In genomic region chr15:70266412-70267089, GRCh38 we compare ENCODE assay signal across 11 cellular contexts.
A peak's percentile ranks its signal among the peaks of the same experiment; 100 is the strongest.
DNase-seq lines count a peak whose midpoint lies in the region; ATAC-seq, FAIRE-seq and TF ChIP-seq lines count a peak whose summit lies in the region.
"Had no signal": no experiment of that assay in that cellular context is flagged by ENCODE, and none has a peak within 500 bp of the region (broad histone marks: within the 10 kb centered on the region; RNA-seq: fewer than 3 reads in every experiment).

No MANE protein-coding gene starts in this region.

- peaks cover 3% of the 10 kb centered on the region; the same call in 1 of the 2 replicates for H4K20me1 ChIP-seq in HepG2 (ENCODE audit: insufficient read depth, low read length)
- peaks cover 6% of the 10 kb centered on the region; the same call in 1 of the 2 replicates for H4K20me1 ChIP-seq in K562 (replicated peaks; ENCODE audit: control insufficient read depth, insufficient read depth, low read length)

- H3K4me3 ChIP-seq in right lobe of liver (no peak overlapping the region), HepG2 (replicated peaks in 1 of 3; ENCODE audit: insufficient read depth in 1 of 3, low read depth in 2 of 3, low read length in 3 of 3) (no peak overlapping the region), K562 (no peak overlapping the region), small intestine (ENCODE audit: low read depth in 1 of 2, low read length in 2 of 2) (no peak overlapping the region)
- no peak overlapping the region for H3K4me3 ChIP-seq in CD4-positive, alpha-beta memory T cell (ENCODE audit: low read length in 2 of 2)

- no peaks in the 10 kb centered on the region for H3K9me1 ChIP-seq in K562 (ENCODE audit: control insufficient read depth, insufficient read depth, low read length)

- H3K36me3 ChIP-seq in right lobe of liver (no peaks in the 10 kb centered on the region), HepG2 (replicated peaks in 1 of 2; ENCODE audit: control insufficient read depth in 1 of 2, insufficient read depth in 2 of 2, low read length in 2 of 2) (no peaks in the 10 kb centered on the region), K562 (ENCODE audit: control insufficient read depth, insufficient read depth, low read length) (no peaks in the 10 kb centered on the region), small intestine (ENCODE audit: control insufficient read depth in 2 of 2, insufficient read depth in 2 of 2, low read length in 2 of 2) (no peaks in the 10 kb centered on the region)
- no peaks in the 10 kb centered on the region for H3K36me3 ChIP-seq in CD4-positive, alpha-beta memory T cell (ENCODE audit: insufficient read depth, low read length)

- POLR2A ChIA-PET in HepG2 (lab: Yijun Ruan, JAX) = no interaction called here
- POLR2A ChIA-PET in K562 (lab: Yijun Ruan, JAX) = no interaction called here
- POLR2A ChIA-PET in CD4-positive, alpha-beta memory T cell (lab: Charles Lee; ENCODE audit: partially characterized antibody) = no interaction called here

- H3K79me2 ChIP-seq in HepG2 (ENCODE audit: insufficient read depth, low read length) = no peaks in the 10 kb centered on the region
- H3K79me2 ChIP-seq in K562 (ENCODE audit: control insufficient read depth, insufficient read depth, low read length) = no peaks in the 10 kb centered on the region

- H3K4me2 ChIP-seq in HepG2 (ENCODE audit: low read depth, low read length) (no peak overlapping the region), K562 (ENCODE audit: insufficient read depth, low read length) (no peak overlapping the region)

- intact Hi-C loops in right lobe of liver (cut with DNase I) = no loop called here
- intact Hi-C loops in HepG2 (cut with micrococcal nuclease; ENCODE audit: unreplicated experiment) = no loop called here
- intact Hi-C loops in K562 (cut with micrococcal nuclease) = loop anchor here (10.0 kb wide), 1 partner anchor 218 kb away; no protein-coding TSS in a partner anchor
- intact Hi-C loops in CD4-positive, alpha-beta memory T cell (cut with micrococcal nuclease) = no loop called here

- H3K9me3 ChIP-seq in right lobe of liver = no peaks in the 10 kb centered on the region
- no peaks in the 10 kb centered on the region for H3K9me3 ChIP-seq in HepG2 (ENCODE audit: low read length)
- H3K9me3 ChIP-seq in K562 (replicated peaks; ENCODE audit: control insufficient read depth, insufficient read depth, low read depth, low read length) = no peaks in the 10 kb centered on the region
- H3K9me3 ChIP-seq in small intestine (ENCODE audit: control insufficient read depth, low read depth) = no peaks in the 10 kb centered on the region
- no peaks in the 10 kb centered on the region for H3K9me3 ChIP-seq in CD4-positive, alpha-beta memory T cell (ENCODE audit: control insufficient read depth in 1 of 2, low read length in 2 of 2)

- H2AFZ ChIP-seq in HepG2 (ENCODE audit: low read length) = no peak overlapping the region
- H2AFZ ChIP-seq in K562 (ENCODE audit: low read depth, low read length) = no peak overlapping the region

- H3K4me1 Mint-ChIP-seq in CD4-positive, alpha-beta memory T cell = peaks cover 8 to 22% (median 13%) of the 10 kb centered on the region in 4 donors

- TF ChIP-seq POLR2A in right lobe of liver (IDR thresholded peaks at IDR 0.05) = no peak
- TF ChIP-seq POLR2A in HepG2 (IDR thresholded peaks at IDR 0.05; ENCODE audit: insufficient read depth in 1 of 2, low read depth in 2 of 2, low read length in 2 of 2) = no peak
- no peak for TF ChIP-seq POLR2A in K562 (conservative IDR thresholded peaks at IDR 0.05)

- TF ChIP-seq EP300 in HepG2 (IDR thresholded peaks at IDR 0.05; ENCODE audit: low read depth in 2 of 2, low read length in 2 of 2) = no peak
- TF ChIP-seq EP300 in HepG2 (CRISPR knock-in tag; IDR thresholded peaks at IDR 0.05; ENCODE audit: borderline replicate concordance) = no peak
- no peak for TF ChIP-seq EP300 in K562 (IDR thresholded peaks at IDR 0.05; ENCODE audit: low read length)

- H3K27me3 ChIP-seq in right lobe of liver (no peaks in the 10 kb centered on the region), HepG2 (ENCODE audit: control insufficient read depth in 1 of 2, insufficient read depth in 2 of 2, low read length in 2 of 2) (peaks cover 1 to 33% of the 10 kb centered on the region in 2 experiments; a peak in 3 of 5 replicates), K562 (ENCODE audit: control insufficient read depth in 2 of 2, insufficient read depth in 2 of 2, low read length in 2 of 2) (peaks cover 20 to 62% of the 10 kb centered on the region in 2 experiments; a peak in 3 of 5 replicates), small intestine (ENCODE audit: control insufficient read depth in 2 of 2, insufficient read depth in 2 of 2, low read length in 2 of 2) (no peaks in the 10 kb centered on the region)
- no peaks in the 10 kb centered on the region for H3K27me3 ChIP-seq in CD4-positive, alpha-beta memory T cell (ENCODE audit: insufficient read depth, low read length)

- H3K36me3 Mint-ChIP-seq in CD4-positive, alpha-beta memory T cell = no peaks in the 10 kb centered on the region
- H3K36me3 Mint-ChIP-seq: mesothelial cell of epicardium had no signal

- 54% methylated on average over 20 of the region's 24 CpGs for WGBS in right lobe of liver (ENCODE audit: insufficient coverage, low coverage, low lambda C conversion rate, missing lambda C conversion rate)
- WGBS in HepG2 (ENCODE audit: low lambda C conversion rate) = 54% methylated on average over 24 of the region's 24 CpGs
- WGBS in K562 (ENCODE audit: insufficient coverage, low coverage, missing lambda C conversion rate) = 2% methylated on average over 24 of the region's 24 CpGs
- WGBS in small intestine, 3 donors = 52 to 74% (median 66%) methylated on average over 24 of the region's 24 CpGs

- CTCF ChIA-PET in HepG2 (lab: Yijun Ruan, JAX; ENCODE audit: low intra/inter-chr PET ratio, low total read pairs) = no interaction called here
- CTCF ChIA-PET in K562 (lab: Yijun Ruan, JAX; ENCODE audit: low intra/inter-chr PET ratio) = no interaction called here
- CTCF ChIA-PET in CD4-positive, alpha-beta memory T cell (lab: Charles Lee; ENCODE audit: partially characterized antibody) = interaction anchor here (0.6 kb wide), 2 partner anchors 78 to 126 kb away, joined by 3 to 4 read pairs; no protein-coding TSS in a partner anchor

- H3K9me3 Mint-ChIP-seq in CD4-positive, alpha-beta memory T cell = no peaks in the 10 kb centered on the region
- H3K9me3 Mint-ChIP-seq: mesothelial cell of epicardium; stimulated activated naive CD8-positive, alpha-beta T cell treated with anti-CD3 and anti-CD28 coated beads, Interleukin-15, Interleukin-2, amounts not matched to agents 100 ng/mL and 50 ng/mL, for 24 hours had no signal

- no peak overlapping the region for H3K27ac ChIP-seq in right lobe of liver
- no peak overlapping the region for H3K27ac ChIP-seq in HepG2 (ENCODE audit: extremely low read length, insufficient read depth, low read length)
- no peak overlapping the region for H3K27ac ChIP-seq in K562 (ENCODE audit: extremely low read depth, low read depth, low read length)
- no peak overlapping the region for H3K27ac ChIP-seq in small intestine (ENCODE audit: low read depth in 1 of 2, low read length in 1 of 2)
- no peak overlapping the region for H3K27ac ChIP-seq in CD4-positive, alpha-beta memory T cell (ENCODE audit: low read depth, low read length)
- H3K27ac ChIP-seq: RWPE1 had no signal

- in situ Hi-C loops in HepG2 (cut with HindIII; ENCODE audit: extremely low pct_ligation_motif_present, low pct_unique_long_range_greater_than_20kb) (no loop called here), K562 (cut with MboI) (no loop called here)

- no peak for TF ChIP-seq RAD21 in HepG2 (CRISPR knock-in tag; IDR thresholded peaks at IDR 0.05)
- no peak for TF ChIP-seq RAD21 in K562 (CRISPR knock-in tag; conservative IDR thresholded peaks at IDR 0.05 in 1 of 2, IDR thresholded peaks at IDR 0.05 in 1 of 2)

- peaks cover 0 to 11% (median 0%) of the 10 kb centered on the region in 4 donors for H3K4me1 ChIP-seq in right lobe of liver
- H3K4me1 ChIP-seq in HepG2 (ENCODE audit: insufficient read depth, low read length) = peaks cover 11% of the 10 kb centered on the region
- H3K4me1 ChIP-seq in K562 (replicated peaks in 1 of 2; ENCODE audit: control insufficient read depth in 2 of 2, insufficient read depth in 2 of 2, low read length in 2 of 2) = no peaks in the 10 kb centered on the region; a peak in 1 of 5 replicates
- peaks cover 0 to 2% of the 10 kb centered on the region in 2 donors for H3K4me1 ChIP-seq in small intestine (ENCODE audit: control insufficient read depth in 2 of 2, insufficient read depth in 1 of 2, low read depth in 1 of 2, low read length in 1 of 2)
- no peaks in the 10 kb centered on the region for H3K4me1 ChIP-seq in CD4-positive, alpha-beta memory T cell (ENCODE audit: insufficient read depth, low read length)

- no peak overlapping the region for H3K9ac ChIP-seq in HepG2 (ENCODE audit: insufficient read depth, low read depth, low read length)
- no peak overlapping the region; a peak in 1 of 4 replicates for H3K9ac ChIP-seq in K562 (ENCODE audit: insufficient read depth in 1 of 2, low read depth in 2 of 2, low read length in 2 of 2)

- DNase-seq in right lobe of liver = peak; percentile 64 to 76 (median 75)
- no peak for DNase-seq in HepG2 (ENCODE audit: low spot score)
- DNase-seq in K562 (ENCODE audit: extremely low read depth in 1 of 4, low spot score in 3 of 4) = peak in 1 of 4 experiments; percentile 13
- DNase-seq in mucosa of gallbladder (ENCODE audit: low spot score) = peak; percentile 78
- no peak for DNase-seq in small intestine
- DNase-seq in NCI-H1436 (lab: John Stamatoyannopoulos, UW) = no peak
- no peak for DNase-seq in CD4-positive, alpha-beta memory T cell
- DNase-seq in activated naive CD4-positive, alpha-beta T cell (lab: John Stamatoyannopoulos, UW) = no peak

- H3K27me3 Mint-ChIP-seq in CD4-positive, alpha-beta memory T cell = peaks cover 2 to 7% of the 10 kb centered on the region in 2 donors

- peak overlapping the region in 3 of 7 donors; percentile 58 to 69 (median 64) for H3K27ac Mint-ChIP-seq in CD4-positive, alpha-beta memory T cell
- H3K27ac Mint-ChIP-seq: mesothelial cell of epicardium; stimulated activated naive CD8-positive, alpha-beta T cell treated with anti-CD3 and anti-CD28 coated beads, Interleukin-15, Interleukin-2, amounts not matched to agents 100 ng/mL and 50 ng/mL, for 24 hours had no signal

- BruUV-seq in HepG2 (replicated peaks; lab: Mats Ljungman, UMichigan) = no TSS peak
- no TSS peak for BruUV-seq in K562 (replicated peaks; lab: Mats Ljungman, UMichigan)

- TF ChIP-seq CTCF in right lobe of liver (IDR thresholded peaks at IDR 0.05) (no peak), HepG2 (CRISPR knock-in tag; IDR thresholded peaks at IDR 0.05) (no peak), K562 (IDR thresholded peaks at IDR 0.05 in 2 of 3, conservative IDR thresholded peaks at IDR 0.05 in 1 of 3; ENCODE audit: insufficient read depth in 2 of 3, low read depth in 1 of 3, low read length in 3 of 3) (no peak)

- FAIRE-seq in HepG2 (lab: Jason Lieb, UNC) (no peak), K562 (lab: Jason Lieb, UNC) (no peak), small intestine (lab: Jason Lieb, UNC) (no peak)

- ATAC-seq in right lobe of liver = peak; percentile 47 to 70 (median 61)
- ATAC-seq in HepG2 = no peak
- no peak for ATAC-seq in K562

- peak overlapping the region in 4 of 8 donors; percentile 4 to 47 (median 18) for H3K4me3 Mint-ChIP-seq in CD4-positive, alpha-beta memory T cell
- H3K4me3 Mint-ChIP-seq: mesothelial cell of epicardium; stimulated activated naive CD8-positive, alpha-beta T cell treated with anti-CD3 and anti-CD28 coated beads, Interleukin-15, Interleukin-2, amounts not matched to agents 100 ng/mL and 50 ng/mL, for 24 hours had no signal

Comparison
In these comparisons a context has a peak if more than half of its experiments do, and no peak if none do; other contexts are left out.
1. ATAC-seq: peak in right lobe of liver (4 of 4); none in HepG2 (single experiment) and K562 (single experiment).
2. DNase-seq: peak in right lobe of liver (3 of 3) and mucosa of gallbladder (single experiment); none in HepG2 (single experiment), small intestine (single experiment), NCI-H1436 (single experiment), CD4-positive, alpha-beta memory T cell (0 of 5) and activated naive CD4-positive, alpha-beta T cell (0 of 4).